In genomic region chr15:48385431-48385830, GRCh38 we compare ENCODE assay signal across 16 cellular contexts. TPM values are rescaled to one million over a fixed set of nuclear protein-coding genes. Genes with fewer than 3 reads are reported as not detected.
DNase-seq lines count a peak whose midpoint lies in the region; ATAC-seq and TF ChIP-seq lines count a peak whose summit lies in the region.
"Had no signal": no experiment of that assay in that cellular context is flagged by ENCODE, and none has a peak within 500 bp of the region (broad histone marks: within the 10 kb centered on the region; RNA-seq: fewer than 3 reads in every experiment).

No MANE protein-coding gene starts in this region.

- in situ Hi-C loops in IMR-90 (cut with MboI; ENCODE audit: low sequenced_read_pairs): no loop called here

- peak; percentile 71 for ATAC-seq in IMR-90 (ENCODE audit: low read depth)
- ATAC-seq in GM19328 (IDR thresholded peaks at IDR 0.05; ENCODE audit: unreplicated experiment): no peak

- no peak overlapping the region for H3K56ac ChIP-seq in IMR-90 (ENCODE audit: extremely low read depth, insufficient read depth, low read length)

- H3K36me3 ChIP-seq in IMR-90 (ENCODE audit: control insufficient read depth, insufficient read depth, low read length): no peaks in the 10 kb centered on the region
- H3K36me3 ChIP-seq: colonic mucosa, heart right ventricle, vagina had no signal

- no peak overlapping the region for H2AFZ ChIP-seq in IMR-90 (replicated peaks; ENCODE audit: low read length, poor library complexity)

- no peak overlapping the region for H2AK9ac ChIP-seq in IMR-90 (replicated peaks; ENCODE audit: low read depth, low read length, poor library complexity)

- no peak overlapping the region for H2BK5ac ChIP-seq in IMR-90 (ENCODE audit: low read depth, low read length, poor library complexity, severe bottlenecking)

- TF ChIP-seq POLR2A in IMR-90 (IDR thresholded peaks at IDR 0.05; ENCODE audit: low read depth, low read length): no peak

- no peak overlapping the region for H3K4me3 Mint-ChIP-seq in T-helper 2 cell treated with Interferon-gamma antibody and Interleukin-4, amounts not matched to agents 5 μg/mL and 100 μg/mL, for 36 hours
- H3K4me3 Mint-ChIP-seq in activated T-helper 1 cell treated with anti-CD3 and anti-CD28 coated beads, Interleukin-12 subunit alpha, Interleukin-12 subunit beta, Interleukin-2, Interleukin-4 antibody, amounts not matched to agents 30 ng/mL and 10 ng/mL and 1 ng/mL, durations not matched to agents 14 hours and 24 hours and 36 hours: no peak overlapping the region

- no peaks in the 10 kb centered on the region for H3K27me3 ChIP-seq in IMR-90 (ENCODE audit: control insufficient read depth, insufficient read depth, low read length)
- H3K27me3 ChIP-seq: colonic mucosa, heart right ventricle, vagina had no signal

- no peaks in the 10 kb centered on the region for H4K20me1 ChIP-seq in IMR-90 (ENCODE audit: insufficient read depth, low read length)

- WGBS in IMR-90 (ENCODE audit: extremely low coverage in 2 of 2, insufficient read length in 1 of 2), 2 experiments: no CpG with 5 or more reads among the region's 1 CpG

- DNase-seq in AG09309 (ENCODE audit: low read depth) (peak; percentile 99), IMR-90 (peak; percentile 96), dedifferentiated amniotic fluid mesenchymal stem cell (ENCODE audit: extremely low spot score) (peak; percentile 89), left kidney (ENCODE audit: low read depth, low spot score) (peak; percentile 14), DMS53 (lab: John Stamatoyannopoulos, UW) (no peak)
- DNase-seq in T-helper 2 cell treated with Interferon-gamma antibody and Interleukin-4, amounts not matched to agents 5 μg/mL and 100 μg/mL, for 36 hours (ENCODE audit: low spot score): no peak
- no peak for DNase-seq in activated T-helper 1 cell treated with anti-CD3 and anti-CD28 coated beads, Interleukin-12 subunit alpha, Interleukin-12 subunit beta, Interleukin-2, Interleukin-4 antibody, amounts not matched to agents 30 ng/mL and 10 ng/mL and 1 ng/mL, durations not matched to agents 14 hours and 24 hours and 36 hours (ENCODE audit: low spot score)
- DNase-seq: activated CD4-positive, alpha-beta T cell treated with anti-CD3 and anti-CD28 coated beads, Interleukin-2, amount 50 U/mL, for 48 hours; activated naive CD4-positive, alpha-beta T cell treated with Interleukin-2 at 50 U/mL for 16 hours; C1 segment of cervical spinal cord; colonic mucosa; heart right ventricle; occipital lobe had no signal

- H3K27me3 Mint-ChIP-seq in T-helper 2 cell treated with Interferon-gamma antibody and Interleukin-4, amounts not matched to agents 5 μg/mL and 100 μg/mL, for 36 hours (ENCODE audit: low read depth): peaks cover 11% of the 10 kb centered on the region
- H3K27me3 Mint-ChIP-seq in activated T-helper 1 cell treated with anti-CD3 and anti-CD28 coated beads, Interleukin-12 subunit alpha, Interleukin-12 subunit beta, Interleukin-2, Interleukin-4 antibody, amounts not matched to agents 30 ng/mL and 10 ng/mL and 1 ng/mL, durations not matched to agents 14 hours and 24 hours and 36 hours (ENCODE audit: insufficient read depth): peaks cover 9% of the 10 kb centered on the region

- H2BK120ac ChIP-seq in IMR-90 (ENCODE audit: low read depth, low read length): no peak overlapping the region

- POLR2A ChIA-PET in IMR-90 (lab: Charles Lee; ENCODE audit: unreplicated experiment): no interaction called here

- no peaks in the 10 kb centered on the region for H3K79me1 ChIP-seq in IMR-90 (ENCODE audit: low read depth in 1 of 2, low read length in 2 of 2)

- H3K18ac ChIP-seq in IMR-90 (ENCODE audit: low read depth, low read length): no peak overlapping the region

- dilution Hi-C loops in IMR-90 (cut with HindIII; ENCODE audit: low sequenced_read_pairs, unreplicated experiment): no loop called here

- H3K9me3 Mint-ChIP-seq in T-helper 2 cell treated with Interferon-gamma antibody and Interleukin-4, amounts not matched to agents 5 μg/mL and 100 μg/mL, for 36 hours: no peaks in the 10 kb centered on the region
- no peaks in the 10 kb centered on the region for H3K9me3 Mint-ChIP-seq in activated T-helper 1 cell treated with anti-CD3 and anti-CD28 coated beads, Interleukin-12 subunit alpha, Interleukin-12 subunit beta, Interleukin-2, Interleukin-4 antibody, amounts not matched to agents 30 ng/mL and 10 ng/mL and 1 ng/mL, durations not matched to agents 14 hours and 24 hours and 36 hours

- no TSS peak for BruUV-seq in IMR-90 (replicated peaks; lab: Mats Ljungman, UMichigan)

- H3K4me3 ChIP-seq in AG09309 (ENCODE audit: control insufficient read depth, low read depth, low read length): no peak overlapping the region
- H3K4me3 ChIP-seq in IMR-90 (ENCODE audit: insufficient read depth, low read depth, low read length): no peak overlapping the region
- H3K4me3 ChIP-seq: colonic mucosa, heart right ventricle, lung, vagina had no signal

- CTCF ChIA-PET in IMR-90 (lab: Yijun Ruan, JAX): no interaction called here

- intact Hi-C loops in IMR-90 (cut with micrococcal nuclease): no loop called here
- intact Hi-C loops in activated T-helper 1 cell treated with anti-CD3 and anti-CD28 coated beads, Interleukin-12 subunit alpha, Interleukin-12 subunit beta, Interleukin-2, Interleukin-4 antibody, amounts not matched to agents 30 ng/mL and 10 ng/mL and 1 ng/mL, durations not matched to agents 14 hours and 24 hours and 36 hours (cut with micrococcal nuclease): no loop called here

- TF ChIP-seq CTCF in AG09309 (IDR thresholded peaks at IDR 0.05; ENCODE audit: control insufficient read depth, insufficient read depth, low read depth, low read length, missing control alignments): no peak
- no peak for TF ChIP-seq CTCF in IMR-90 (conservative IDR thresholded peaks at IDR 0.05; ENCODE audit: low read depth, low read length)

- H2AK5ac ChIP-seq in IMR-90 (ENCODE audit: low read depth, low read length): no peak overlapping the region

- no peak overlapping the region for H3K4me2 ChIP-seq in IMR-90 (ENCODE audit: low read depth, low read length)

- no peak overlapping the region for H3K9ac ChIP-seq in IMR-90 (ENCODE audit: low read depth, low read length)

- no peak overlapping the region for H4K8ac ChIP-seq in IMR-90 (ENCODE audit: low read depth in 2 of 2, low read length in 2 of 2)

- no peak overlapping the region for H4K5ac ChIP-seq in IMR-90 (ENCODE audit: low read depth, low read length)

- H2BK15ac ChIP-seq in IMR-90 (ENCODE audit: low read depth, low read length): no peak overlapping the region

- 0 out of 2 replicates have a peak overlapping the region, but pooled peaks have one; percentile 14 for H3K23ac ChIP-seq in IMR-90 (ENCODE audit: low read depth, low read length)

- TF ChIP-seq RAD21 in IMR-90 (IDR thresholded peaks at IDR 0.05; ENCODE audit: low read length): no peak

- H3K14ac ChIP-seq in IMR-90 (replicated peaks; ENCODE audit: low read depth, low read length): peak overlapping the region; percentile 48; the same call in 1 of the 2 replicates

- H3K36me3 Mint-ChIP-seq in T-helper 2 cell treated with Interferon-gamma antibody and Interleukin-4, amounts not matched to agents 5 μg/mL and 100 μg/mL, for 36 hours (ENCODE audit: low read depth): no peaks in the 10 kb centered on the region
- H3K36me3 Mint-ChIP-seq in activated T-helper 1 cell treated with anti-CD3 and anti-CD28 coated beads, Interleukin-12 subunit alpha, Interleukin-12 subunit beta, Interleukin-2, Interleukin-4 antibody, amounts not matched to agents 30 ng/mL and 10 ng/mL and 1 ng/mL, durations not matched to agents 14 hours and 24 hours and 36 hours (ENCODE audit: low read depth): no peaks in the 10 kb centered on the region

- H3K9me3 ChIP-seq in IMR-90 (ENCODE audit: control insufficient read depth, insufficient read depth, low read length): no peaks in the 10 kb centered on the region
- H3K9me3 ChIP-seq: colonic mucosa, heart right ventricle, vagina had no signal

- peaks cover 17% of the 10 kb centered on the region for H3K4me1 ChIP-seq in IMR-90 (ENCODE audit: control insufficient read depth, insufficient read depth, low read length)
- H3K4me1 ChIP-seq: colonic mucosa had no signal

- H3K4ac ChIP-seq in IMR-90 (ENCODE audit: low read depth, low read length): 0 out of 2 replicates have a peak overlapping the region, but pooled peaks have one; percentile 32

- no peak overlapping the region for H4K91ac ChIP-seq in IMR-90 (ENCODE audit: insufficient read depth, low read depth, low read length)

- H3K27ac Mint-ChIP-seq in T-helper 2 cell treated with Interferon-gamma antibody and Interleukin-4, amounts not matched to agents 5 μg/mL and 100 μg/mL, for 36 hours: no peak overlapping the region
- H3K27ac Mint-ChIP-seq in activated T-helper 1 cell treated with anti-CD3 and anti-CD28 coated beads, Interleukin-12 subunit alpha, Interleukin-12 subunit beta, Interleukin-2, Interleukin-4 antibody, amounts not matched to agents 30 ng/mL and 10 ng/mL and 1 ng/mL, durations not matched to agents 14 hours and 24 hours and 36 hours: no peak overlapping the region

- H3K27ac ChIP-seq in IMR-90 (ENCODE audit: insufficient read depth, low read length): no peak overlapping the region
- H3K27ac ChIP-seq: colonic mucosa, vagina had no signal

- no peaks in the 10 kb centered on the region for H3K4me1 Mint-ChIP-seq in T-helper 2 cell treated with Interferon-gamma antibody and Interleukin-4, amounts not matched to agents 5 μg/mL and 100 μg/mL, for 36 hours (ENCODE audit: low read depth)
- no peaks in the 10 kb centered on the region for H3K4me1 Mint-ChIP-seq in activated T-helper 1 cell treated with anti-CD3 and anti-CD28 coated beads, Interleukin-12 subunit alpha, Interleukin-12 subunit beta, Interleukin-2, Interleukin-4 antibody, amounts not matched to agents 30 ng/mL and 10 ng/mL and 1 ng/mL, durations not matched to agents 14 hours and 24 hours and 36 hours (ENCODE audit: low read depth)

- peak overlapping the region; percentile 44; the same call in 1 of the 2 replicates for H2BK20ac ChIP-seq in IMR-90 (ENCODE audit: low read depth, low read length)

- peaks cover 12% of the 10 kb centered on the region for H3K9me1 ChIP-seq in IMR-90 (ENCODE audit: insufficient read depth, low read length)

TF ChIP-seq in IMR-90, 13 proteins besides CTCF, POLR2A, EP300 and RAD21 (continues in another document):
- no peak for TF ChIP-seq MAZ (IDR thresholded peaks at IDR 0.05; ENCODE audit: borderline replicate concordance, low read depth, low read length)

RNA-seq across cellular contexts. Expression of gene DUT, which starts 54.2 kb away (rescaled TPM):
- total RNA-seq in IMR-90 (2012; rRNA removed): 18.8 and 30.3 TPM in 2 replicates
- polyA plus RNA-seq in IMR-90 (2012; rRNA removed): 36.4 and 39.9 TPM in 2 replicates
- 39.8 and 45.8 TPM in 2 replicates for polyA plus RNA-seq in IMR-90 (2012; cell fraction: cytosol; rRNA removed)
- polyA plus RNA-seq in IMR-90 (2012; cell fraction: nucleus; rRNA removed; ENCODE audit: low replicate concordance): 38.6 and 56.4 TPM in 2 replicates
- 244 and 252 TPM in 2 replicates for total RNA-seq in activated T-helper 1 cell treated with anti-CD3 and anti-CD28 coated beads, Interleukin-12 subunit alpha, Interleukin-12 subunit beta, Interleukin-2, Interleukin-4 antibody, amounts not matched to agents 30 ng/mL and 10 ng/mL and 1 ng/mL, durations not matched to agents 14 hours and 24 hours and 36 hours

Comparison
In these comparisons a context has a peak if more than half of its experiments do, and no peak if none do; other contexts are left out.
1. DNase-seq: peak in AG09309 (single experiment), IMR-90 (single experiment), dedifferentiated amniotic fluid mesenchymal stem cell (single experiment) and left kidney (single experiment); none in T-helper 2 cell treated with Interferon-gamma antibody and Interleukin-4, amounts not matched to agents 5 μg/mL and 100 μg/mL, for 36 hours (single experiment), activated T-helper 1 cell treated with anti-CD3 and anti-CD28 coated beads, Interleukin-12 subunit alpha, Interleukin-12 subunit beta, Interleukin-2, Interleukin-4 antibody, amounts not matched to agents 30 ng/mL and 10 ng/mL and 1 ng/mL, durations not matched to agents 14 hours and 24 hours and 36 hours (single experiment) and DMS53 (single experiment).